Comparison of ENCODE assay signal across 12 cellular contexts in genomic region chr6:90413396-90413795, GRCh38.
A peak's percentile ranks its signal among the peaks of the same experiment; 100 is the strongest.
DNase-seq lines count a peak whose midpoint lies in the region; ATAC-seq and TF ChIP-seq lines count a peak whose summit lies in the region.
"Had no signal": no experiment of that assay in that cellular context is flagged by ENCODE, and none has a peak within 500 bp of the region (broad histone marks: within the 10 kb centered on the region; RNA-seq: fewer than 3 reads in every experiment).

No MANE protein-coding gene starts in this region.

- no peak overlapping the region for H3K9ac ChIP-seq in iPS-15b (ENCODE audit: low read depth, low read length)

- no peaks in the 10 kb centered on the region for H3K36me3 ChIP-seq in iPS-15b (ENCODE audit: control insufficient read depth, insufficient read depth, low read length)
- H3K36me3 ChIP-seq: adrenal gland, pancreas had no signal

- H3K27me3 ChIP-seq in iPS-15b (ENCODE audit: control insufficient read depth, insufficient read depth, low read length): peaks cover 8% of the 10 kb centered on the region
- H3K27me3 ChIP-seq: pancreas had no signal

- DNase-seq in NCI-H510A treated with DMSO at 0.1 percent for 48 hours (lab: John Stamatoyannopoulos, UW) (peak; percentile 56), NCI-H510A (lab: John Stamatoyannopoulos, UW) (no peak), activated B cell treated with CpG ODN at 0.5 μM for 24 hours (no peak), COLO668 (lab: John Stamatoyannopoulos, UW; ENCODE audit: unreplicated experiment) (no peak), GM03348 (ENCODE audit: low spot score) (no peak)
- DNase-seq in stimulated activated effector memory CD8-positive, alpha-beta T cell treated with anti-CD3 and anti-CD28 coated beads, Interleukin-12 subunit alpha, Interleukin-12 subunit beta, amount 100 ng/mL, for 72 hours (ENCODE audit: low spot score in 2 of 2): no peak
- DNase-seq in stimulated activated CD4-positive, alpha-beta T cell treated with anti-CD3 and anti-CD28 coated beads, Interleukin-15, amount 100 ng/mL, for 24 hours: no peak
- DNase-seq: NCI-H146, SW 1271 had no signal

- peaks cover 3% of the 10 kb centered on the region for H3K4me1 ChIP-seq in iPS-15b (ENCODE audit: control insufficient read depth, insufficient read depth, low read length)
- H3K4me1 ChIP-seq: pancreas had no signal

- CTCF ChIA-PET in activated B cell treated with CpG ODN at 0.5 μM for 24 hours (lab: Charles Lee): interaction anchor here (0.9 to 1.7 kb wide), 4 partner anchors 20 to 473 kb away, joined by 3 to 5 read pairs (median 4); no protein-coding TSS in a partner anchor

- H3K36me3 Mint-ChIP-seq in activated B cell treated with CpG ODN at 0.5 μM for 24 hours (ENCODE audit: low read depth): no peaks in the 10 kb centered on the region
- peaks cover 20% of the 10 kb centered on the region for H3K36me3 Mint-ChIP-seq in stimulated activated effector memory CD8-positive, alpha-beta T cell treated with anti-CD3 and anti-CD28 coated beads, Interleukin-12 subunit alpha, Interleukin-12 subunit beta, amount 100 ng/mL, for 72 hours

- peak overlapping the region; percentile 47 for H3K4me3 ChIP-seq in iPS-15b (ENCODE audit: low read depth, low read length)
- H3K4me3 ChIP-seq: pancreas had no signal

- intact Hi-C loops in activated B cell treated with CpG ODN at 0.5 μM for 24 hours (cut with micrococcal nuclease): loop anchor here (5.0 kb wide), 2 partner anchors 64 to 331 kb away; no protein-coding TSS in a partner anchor

- peak overlapping the region; percentile 70 for H3K4me3 Mint-ChIP-seq in activated B cell treated with CpG ODN at 0.5 μM for 24 hours
- peak overlapping the region; percentile 66 for H3K4me3 Mint-ChIP-seq in stimulated activated effector memory CD8-positive, alpha-beta T cell treated with anti-CD3 and anti-CD28 coated beads, Interleukin-12 subunit alpha, Interleukin-12 subunit beta, amount 100 ng/mL, for 72 hours

- no peak overlapping the region for H3K27ac Mint-ChIP-seq in activated B cell treated with CpG ODN at 0.5 μM for 24 hours
- peak overlapping the region; percentile 91 for H3K27ac Mint-ChIP-seq in stimulated activated effector memory CD8-positive, alpha-beta T cell treated with anti-CD3 and anti-CD28 coated beads, Interleukin-12 subunit alpha, Interleukin-12 subunit beta, amount 100 ng/mL, for 72 hours

- H3K9me3 ChIP-seq in iPS-15b (ENCODE audit: control insufficient read depth, insufficient read depth, low read length): no peaks in the 10 kb centered on the region
- H3K9me3 ChIP-seq: adrenal gland, pancreas had no signal

- peaks cover 32% of the 10 kb centered on the region for H3K4me1 Mint-ChIP-seq in activated B cell treated with CpG ODN at 0.5 μM for 24 hours
- peaks cover 67% of the 10 kb centered on the region for H3K4me1 Mint-ChIP-seq in stimulated activated effector memory CD8-positive, alpha-beta T cell treated with anti-CD3 and anti-CD28 coated beads, Interleukin-12 subunit alpha, Interleukin-12 subunit beta, amount 100 ng/mL, for 72 hours

- H3K9me3 Mint-ChIP-seq in activated B cell treated with CpG ODN at 0.5 μM for 24 hours: no peaks in the 10 kb centered on the region
- H3K9me3 Mint-ChIP-seq in stimulated activated effector memory CD8-positive, alpha-beta T cell treated with anti-CD3 and anti-CD28 coated beads, Interleukin-12 subunit alpha, Interleukin-12 subunit beta, amount 100 ng/mL, for 72 hours: no peaks in the 10 kb centered on the region

- POLR2A ChIA-PET in activated B cell treated with CpG ODN at 0.5 μM for 24 hours (lab: Charles Lee): interaction anchor here (0.6 to 1.1 kb wide), 3 partner anchors 12 to 1063 kb away, joined by 3 to 4 read pairs (median 3); no protein-coding TSS in a partner anchor

- no peak for ATAC-seq in activated B cell treated with CpG ODN at 0.5 μM for 24 hours (ENCODE audit: low read depth)
- no peak for ATAC-seq in stimulated activated effector memory CD8-positive, alpha-beta T cell treated with anti-CD3 and anti-CD28 coated beads, Interleukin-12 subunit alpha, Interleukin-12 subunit beta, amount 100 ng/mL, for 72 hours

- no peak for TF ChIP-seq CTCF in activated B cell treated with CpG ODN at 0.5 μM for 24 hours (IDR thresholded peaks at IDR 0.05)

- H3K27me3 Mint-ChIP-seq in activated B cell treated with CpG ODN at 0.5 μM for 24 hours: no peaks in the 10 kb centered on the region
